In genomic region chr18:55509631-55510372, GRCh38 we compare ENCODE assay signal across 9 cellular contexts.
A peak's percentile ranks its signal among the peaks of the same experiment; 100 is the strongest.
DNase-seq lines count a peak whose midpoint lies in the region; ATAC-seq and TF ChIP-seq lines count a peak whose summit lies in the region.
"Had no signal": no experiment of that assay in that cellular context is flagged by ENCODE, and none has a peak within 500 bp of the region (broad histone marks: within the 10 kb centered on the region; RNA-seq: fewer than 3 reads in every experiment).

No MANE protein-coding gene starts in this region.

- no peaks in the 10 kb centered on the region for H3K27me3 ChIP-seq in BLaER1
- H3K27me3 ChIP-seq in muscle layer of duodenum (ENCODE audit: low read depth, low read length): no peaks in the 10 kb centered on the region
- H3K27me3 ChIP-seq: neutrophil had no signal

- H3K36me3 ChIP-seq in BLaER1: peaks cover 3% of the 10 kb centered on the region; the same call in 1 of the 2 replicates
- peaks cover 0 to 9% of the 10 kb centered on the region in 2 donors for H3K36me3 ChIP-seq in muscle layer of duodenum (ENCODE audit: control insufficient read depth in 1 of 2, insufficient read depth in 2 of 2, low read length in 2 of 2)
- H3K36me3 ChIP-seq: neutrophil had no signal

- peaks cover 11% of the 10 kb centered on the region for H3K4me1 Mint-ChIP-seq in MCF 10A (ENCODE audit: insufficient read depth, unreplicated experiment)

- H3K4me3 ChIP-seq in BLaER1: peak overlapping the region; percentile 62
- H3K4me3 ChIP-seq in muscle layer of duodenum (ENCODE audit: low read depth in 1 of 2, low read length in 2 of 2): peak overlapping the region; percentile 19 to 32

- H3K27ac Mint-ChIP-seq in MCF 10A (ENCODE audit: low read depth, unreplicated experiment): peak overlapping the region; percentile 55

- H3K9me3 ChIP-seq in BLaER1 (peaks cover 2% of the 10 kb centered on the region; the same call in 1 of the 2 replicates), muscle layer of duodenum (ENCODE audit: control insufficient read depth in 1 of 2, low read length in 2 of 2) (no peaks in the 10 kb centered on the region)
- H3K9me3 ChIP-seq: neutrophil had no signal

- no peaks in the 10 kb centered on the region for H3K36me3 Mint-ChIP-seq in MCF 10A (ENCODE audit: insufficient read depth, unreplicated experiment)

- H4K20me1 ChIP-seq in BLaER1: no peaks in the 10 kb centered on the region

- peak overlapping the region; percentile 94 for H3K4me2 ChIP-seq in BLaER1

- H3K4me1 ChIP-seq in BLaER1 (peaks cover 86% of the 10 kb centered on the region), muscle layer of duodenum (ENCODE audit: control insufficient read depth in 1 of 2, insufficient read depth in 2 of 2, low read length in 2 of 2) (peaks cover 0 to 6% of the 10 kb centered on the region in 2 donors)

- POLR2A ChIA-PET in MCF 10A (lab: Yijun Ruan, JAX): interaction anchor here (0.6 kb wide), 1 partner anchor 317 kb away, joined by 3 read pairs; no protein-coding TSS in a partner anchor

- H3K27me3 Mint-ChIP-seq in MCF 10A (ENCODE audit: insufficient read depth, unreplicated experiment): no peaks in the 10 kb centered on the region

- no TSS peak for BruUV-seq in MCF 10A (replicated peaks; lab: Mats Ljungman, UMichigan)

- TF ChIP-seq CTCF in GM20000 (IDR thresholded peaks at IDR 0.05; ENCODE audit: extremely low read depth, missing control alignments): no peak
- TF ChIP-seq CTCF in MCF 10A (IDR thresholded peaks at IDR 0.05; ENCODE audit: unreplicated experiment): no peak

- H3K9me3 Mint-ChIP-seq in MCF 10A (ENCODE audit: unreplicated experiment): no peaks in the 10 kb centered on the region

- DNase-seq in GM20000 (ENCODE audit: low spot score) (peak; percentile 49), MCF 10A (ENCODE audit: unreplicated experiment) (peak; percentile 46), NCI-H1105 (lab: John Stamatoyannopoulos, UW) (no peak), SKM-1 treated with dmso at 0.1 percent for 144 hours (lab: John Stamatoyannopoulos, UW; ENCODE audit: unreplicated experiment) (no peak)
- no peak for DNase-seq in activated CD4-positive, alpha-beta T cell treated with anti-CD3 and anti-CD28 coated beads, Interleukin-2, amount 50 U/mL, for 4 hours

- H3K4me3 Mint-ChIP-seq in MCF 10A (ENCODE audit: unreplicated experiment): peak overlapping the region; percentile 42

- H3K9ac ChIP-seq in BLaER1: peak overlapping the region; percentile 85

- CTCF ChIA-PET in MCF 10A (lab: Yijun Ruan, JAX): no interaction called here

- intact Hi-C loops in MCF 10A (cut with micrococcal nuclease): no loop called here

- peak; percentile 77 for ATAC-seq in HG03521 (IDR thresholded peaks at IDR 0.05; ENCODE audit: unreplicated experiment)

- H3K27ac ChIP-seq in BLaER1 (peak overlapping the region; percentile 94), muscle layer of duodenum (ENCODE audit: low read length) (peak overlapping the region; percentile 86)
- H3K27ac ChIP-seq: neutrophil had no signal

Comparison
In these comparisons a context has a peak if more than half of its experiments do, and no peak if none do; other contexts are left out.
1. DNase-seq: peak in GM20000 (single experiment) and MCF 10A (single experiment); none in activated CD4-positive, alpha-beta T cell treated with anti-CD3 and anti-CD28 coated beads, Interleukin-2, amount 50 U/mL, for 4 hours (0 of 2), NCI-H1105 (single experiment) and SKM-1 treated with dmso at 0.1 percent for 144 hours (single experiment).